ENCODE assay signal across 1 cellular context in the genomic region with DNA sequence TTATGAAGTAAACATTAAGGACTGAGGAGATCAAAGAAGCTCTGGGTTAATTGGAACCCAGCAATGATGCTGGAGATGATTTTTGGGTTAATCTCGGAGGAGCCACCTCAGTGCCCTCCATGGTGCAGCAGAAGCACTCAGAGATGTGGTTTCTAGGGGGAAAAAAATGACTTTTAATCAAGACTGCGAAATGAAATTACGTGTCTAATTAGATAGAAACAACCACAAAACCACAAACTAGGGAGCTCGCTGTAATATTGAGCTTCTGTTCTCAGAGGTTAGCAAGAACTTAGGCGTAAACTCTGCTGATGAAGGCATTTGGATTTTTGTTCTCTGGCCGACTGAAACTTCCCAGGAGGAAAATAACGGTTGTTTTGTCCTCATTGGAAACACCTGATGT.
TF ChIP-seq lines count a peak whose summit lies in the region.

No MANE protein-coding gene starts in this region.

TF ChIP-seq in HCT116, 20 proteins besides CTCF, POLR2A, EP300 and RAD21 (continued from another document):
- TF ChIP-seq, protein P1, sequence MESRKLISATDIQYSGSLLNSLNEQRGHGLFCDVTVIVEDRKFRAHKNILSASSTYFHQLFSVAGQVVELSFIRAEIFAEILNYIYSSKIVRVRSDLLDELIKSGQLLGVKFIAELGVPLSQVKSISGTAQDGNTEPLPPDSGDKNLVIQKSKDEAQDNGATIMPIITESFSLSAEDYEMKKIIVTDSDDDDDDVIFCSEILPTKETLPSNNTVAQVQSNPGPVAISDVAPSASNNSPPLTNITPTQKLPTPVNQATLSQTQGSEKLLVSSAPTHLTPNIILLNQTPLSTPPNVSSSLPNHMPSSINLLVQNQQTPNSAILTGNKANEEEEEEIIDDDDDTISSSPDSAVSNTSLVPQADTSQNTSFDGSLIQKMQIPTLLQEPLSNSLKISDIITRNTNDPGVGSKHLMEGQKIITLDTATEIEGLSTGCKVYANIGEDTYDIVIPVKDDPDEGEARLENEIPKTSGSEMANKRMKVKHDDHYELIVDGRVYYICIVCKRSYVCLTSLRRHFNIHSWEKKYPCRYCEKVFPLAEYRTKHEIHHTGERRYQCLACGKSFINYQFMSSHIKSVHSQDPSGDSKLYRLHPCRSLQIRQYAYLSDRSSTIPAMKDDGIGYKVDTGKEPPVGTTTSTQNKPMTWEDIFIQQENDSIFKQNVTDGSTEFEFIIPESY (IDR thresholded peaks at IDR 0.05; ENCODE audit: extremely low read depth, insufficient replicate concordance, low read length) = no peak
- TF ChIP-seq SRF (IDR thresholded peaks at IDR 0.05; ENCODE audit: low read depth) = no peak
- TF ChIP-seq, protein P2, sequence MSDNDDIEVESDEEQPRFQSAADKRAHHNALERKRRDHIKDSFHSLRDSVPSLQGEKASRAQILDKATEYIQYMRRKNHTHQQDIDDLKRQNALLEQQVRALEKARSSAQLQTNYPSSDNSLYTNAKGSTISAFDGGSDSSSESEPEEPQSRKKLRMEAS (IDR thresholded peaks at IDR 0.05) = no peak
- no peak for TF ChIP-seq CBX3 (IDR thresholded peaks at IDR 0.05; ENCODE audit: low read depth)
- TF ChIP-seq EGR1 (IDR thresholded peaks at IDR 0.05; ENCODE audit: low read depth) = no peak
- no peak for TF ChIP-seq EZH2phosphoT487 (IDR thresholded peaks at IDR 0.05; ENCODE audit: borderline replicate concordance)
- no peak for TF ChIP-seq ZFX (IDR thresholded peaks at IDR 0.05)
- TF ChIP-seq CEBPB (IDR thresholded peaks at IDR 0.05; ENCODE audit: low read depth) = no peak
- TF ChIP-seq ELF1 (IDR thresholded peaks at IDR 0.05; ENCODE audit: borderline replicate concordance, low read depth) = no peak
- TF ChIP-seq SIN3A (IDR thresholded peaks at IDR 0.05; ENCODE audit: low read depth) = no peak
- no peak for TF ChIP-seq YY1 (IDR thresholded peaks at IDR 0.05; ENCODE audit: extremely low read depth, insufficient replicate concordance, low read depth, low read length)
- TF ChIP-seq EZH2 (IDR thresholded peaks at IDR 0.05) = no peak
- TF ChIP-seq SP1 (IDR thresholded peaks at IDR 0.05; ENCODE audit: low read depth) = no peak
- no peak for TF ChIP-seq TCF7L2 (IDR thresholded peaks at IDR 0.05; ENCODE audit: borderline replicate concordance, extremely low read depth, insufficient read depth, insufficient read length)
TF ChIP-seq in HCT116: peak in this region for 0.
